Comparison of ENCODE assay signal across 13 cellular contexts in the genomic region with DNA sequence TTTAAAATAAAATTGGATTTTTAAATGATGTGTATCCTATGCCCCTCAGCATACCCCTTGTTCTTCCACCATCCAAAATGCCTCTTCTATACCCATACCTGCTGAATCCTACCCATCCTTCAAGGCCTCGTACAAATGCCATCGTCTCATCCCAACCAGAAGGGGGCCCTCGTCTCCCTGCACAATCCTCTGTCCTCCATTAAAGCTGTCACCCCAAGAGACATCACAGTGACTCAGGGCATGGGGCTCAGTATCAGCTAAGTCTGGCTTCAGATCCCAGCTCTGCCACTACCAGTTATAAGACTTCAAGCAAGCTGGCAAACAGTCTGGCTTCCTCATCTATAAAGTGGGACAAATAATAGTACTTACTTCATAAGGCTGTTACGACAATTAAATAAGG. TPM values are rescaled to one million over a fixed set of nuclear protein-coding genes. Genes with fewer than 3 reads are reported as not detected.
DNase-seq lines count a peak whose midpoint lies in the region; ATAC-seq, FAIRE-seq and TF ChIP-seq lines count a peak whose summit lies in the region.
"Had no signal": no experiment of that assay in that cellular context is flagged by ENCODE, and none has a peak within 500 bp of the region (broad histone marks: within the 10 kb centered on the region; RNA-seq: fewer than 3 reads in every experiment).

No MANE protein-coding gene starts in this region.

- H3K36me3 ChIP-seq in bronchial epithelial cell (ENCODE audit: control insufficient read depth, insufficient read depth, low read length) (no peaks in the 10 kb centered on the region), smooth muscle cell (ENCODE audit: low read depth) (no peaks in the 10 kb centered on the region)

- no peaks in the 10 kb centered on the region for H3F3A ChIP-seq in smooth muscle cell (ENCODE audit: low read depth)

- FAIRE-seq in bronchial epithelial cell (lab: Jason Lieb, UNC) (no peak), GM12892 (lab: Jason Lieb, UNC) (no peak)

- no peak for TF ChIP-seq POLR2A in GM12892 (IDR thresholded peaks at IDR 0.05; ENCODE audit: low read depth, low read length)

- H3K4me1 Mint-ChIP-seq in activated T-cell treated with anti-CD3 and anti-CD28 coated beads, Interleukin-2, amount 50 U/mL, for 72 hours (ENCODE audit: low read depth): no peaks in the 10 kb centered on the region
- H3K4me1 Mint-ChIP-seq in activated T-cell treated with anti-CD3 and anti-CD28 coated beads, Interleukin-2, amount 50 U/mL, for 4 hours (ENCODE audit: low read depth): no peaks in the 10 kb centered on the region

- peak; percentile 36 to 43 for ATAC-seq in activated T-cell treated with anti-CD3 and anti-CD28 coated beads, Interleukin-2, amount 50 U/mL, for 72 hours (replicated peaks in 1 of 2)
- ATAC-seq in activated T-cell treated with anti-CD3 and anti-CD28 coated beads, Interleukin-2, amount 50 U/mL, for 4 hours: no peak
- ATAC-seq in GM18520 (IDR thresholded peaks at IDR 0.05; ENCODE audit: unreplicated experiment): no peak

- H3K4me3 ChIP-seq in bronchial epithelial cell (ENCODE audit: low read depth, low read length) (no peak overlapping the region), smooth muscle cell (no peak overlapping the region)

- H3K4me3 Mint-ChIP-seq in activated T-cell treated with anti-CD3 and anti-CD28 coated beads, Interleukin-2, amount 50 U/mL, for 72 hours: no peak overlapping the region
- no peak overlapping the region for H3K4me3 Mint-ChIP-seq in activated T-cell treated with anti-CD3 and anti-CD28 coated beads, Interleukin-2, amount 50 U/mL, for 4 hours
- H3K4me3 Mint-ChIP-seq: dendritic cell treated with granulocyte-macrophage colony-stimulating factor and Interleukin-4, amounts not matched to agents 40 ng/mL and 50 ng/mL, for 4 days had no signal

- H3K9me3 ChIP-seq in smooth muscle cell (replicated peaks; ENCODE audit: low read depth): no peaks in the 10 kb centered on the region

- WGBS in smooth muscle cell (ENCODE audit: low lambda C conversion rate): 63% methylated on average over 4 of the region's 4 CpGs

- H3K27me3 Mint-ChIP-seq in activated T-cell treated with anti-CD3 and anti-CD28 coated beads, Interleukin-2, amount 50 U/mL, for 72 hours (ENCODE audit: low read depth): peaks cover 25% of the 10 kb centered on the region
- peaks cover 20% of the 10 kb centered on the region for H3K27me3 Mint-ChIP-seq in activated T-cell treated with anti-CD3 and anti-CD28 coated beads, Interleukin-2, amount 50 U/mL, for 4 hours (ENCODE audit: low read depth)

- no peak overlapping the region for H3K27ac ChIP-seq in smooth muscle cell (ENCODE audit: low read depth)

- no peaks in the 10 kb centered on the region for H3K79me2 ChIP-seq in smooth muscle cell (ENCODE audit: low read depth)

- H3K4me1 ChIP-seq in smooth muscle cell (ENCODE audit: low read depth): no peaks in the 10 kb centered on the region

- no peak overlapping the region for H3K4me2 ChIP-seq in smooth muscle cell

- no peak for DNase-seq in activated T-cell treated with anti-CD3 and anti-CD28 coated beads, Interleukin-2, amount 50 U/mL, for 72 hours
- DNase-seq in activated T-cell treated with anti-CD3 and anti-CD28 coated beads, Interleukin-2, amount 50 U/mL, for 4 hours: no peak
- DNase-seq in M059J (ENCODE audit: low read depth) (peak; percentile 20), bronchial epithelial cell (ENCODE audit: low read depth) (peak; percentile 20), smooth muscle cell (lab: John Stamatoyannopoulos, UW; ENCODE audit: unreplicated experiment) (no peak), GM12892 (ENCODE audit: insufficient read length) (no peak), C1 segment of cervical spinal cord (lab: John Stamatoyannopoulos, UW) (no peak)
- DNase-seq: IMR-90, NCI-H446, trophoblast cell had no signal

- no peaks in the 10 kb centered on the region for H3K36me3 Mint-ChIP-seq in activated T-cell treated with anti-CD3 and anti-CD28 coated beads, Interleukin-2, amount 50 U/mL, for 72 hours (ENCODE audit: insufficient read depth in 2 of 2)
- H3K36me3 Mint-ChIP-seq in activated T-cell treated with anti-CD3 and anti-CD28 coated beads, Interleukin-2, amount 50 U/mL, for 4 hours (ENCODE audit: insufficient read depth): no peaks in the 10 kb centered on the region

- no peaks in the 10 kb centered on the region for H4K20me1 ChIP-seq in smooth muscle cell (ENCODE audit: low read depth)

- peaks cover 18% of the 10 kb centered on the region for H3K27me3 ChIP-seq in bronchial epithelial cell (ENCODE audit: control insufficient read depth, insufficient read depth, low read length)
- H3K27me3 ChIP-seq in smooth muscle cell (ENCODE audit: low read depth): peaks cover 24% of the 10 kb centered on the region

- H3K27ac Mint-ChIP-seq in activated T-cell treated with anti-CD3 and anti-CD28 coated beads, Interleukin-2, amount 50 U/mL, for 72 hours: no peak overlapping the region
- H3K27ac Mint-ChIP-seq: dendritic cell treated with granulocyte-macrophage colony-stimulating factor and Interleukin-4, amounts not matched to agents 40 ng/mL and 50 ng/mL, for 4 days had no signal

- no peaks in the 10 kb centered on the region for H3K9me3 Mint-ChIP-seq in activated T-cell treated with anti-CD3 and anti-CD28 coated beads, Interleukin-2, amount 50 U/mL, for 72 hours
- H3K9me3 Mint-ChIP-seq in activated T-cell treated with anti-CD3 and anti-CD28 coated beads, Interleukin-2, amount 50 U/mL, for 4 hours: no peaks in the 10 kb centered on the region
- H3K9me3 Mint-ChIP-seq: dendritic cell treated with granulocyte-macrophage colony-stimulating factor and Interleukin-4, amounts not matched to agents 40 ng/mL and 50 ng/mL, for 4 days had no signal

- TF ChIP-seq CTCF in bronchial epithelial cell (IDR thresholded peaks at IDR 0.05; ENCODE audit: insufficient read depth, low read length, severe bottlenecking) (peak; percentile 12), smooth muscle cell (IDR thresholded peaks at IDR 0.05; ENCODE audit: borderline replicate concordance, insufficient read depth, poor library complexity, severe bottlenecking) (peak; percentile 13)

- H2AFZ ChIP-seq in smooth muscle cell (ENCODE audit: low read depth): no peak overlapping the region

- no peak overlapping the region for H3K9ac ChIP-seq in smooth muscle cell (ENCODE audit: low read depth)

RNA-seq across cellular contexts. Expression of a gene that starts 23.8 kb away (rescaled TPM):
- total RNA-seq in activated T-cell treated with anti-CD3 and anti-CD28 coated beads, Interleukin-2, amount 50 U/mL, for 72 hours: under 1 TPM; 0.02 to 0.46 TPM
- total RNA-seq in activated T-cell treated with anti-CD3 and anti-CD28 coated beads, Interleukin-2, amount 50 U/mL, for 4 hours: not detected
- total RNA-seq in M059J (2014; rRNA removed; shearing (Covaris generic)): not detected in 2 replicates
- total RNA-seq in bronchial epithelial cell (under 0.01 and 0.26 TPM in 2 replicates), smooth muscle cell (not detected in 2 replicates)
- not detected in 2 replicates for polyA plus RNA-seq in smooth muscle cell
- polyA plus RNA-seq in GM12892 (2012; ENCODE audit: missing spikeins): 0.04 TPM
- total RNA-seq: IMR-90 had no signal
- polyA plus RNA-seq: BJ had no signal

Comparison
In these comparisons a context has a peak if more than half of its experiments do, and no peak if none do; other contexts are left out.
1. ATAC-seq: peak in activated T-cell treated with anti-CD3 and anti-CD28 coated beads, Interleukin-2, amount 50 U/mL, for 72 hours (2 of 2); none in activated T-cell treated with anti-CD3 and anti-CD28 coated beads, Interleukin-2, amount 50 U/mL, for 4 hours (0 of 2) and GM18520 (single experiment).
2. DNase-seq: peak in M059J (single experiment) and bronchial epithelial cell (single experiment); none in activated T-cell treated with anti-CD3 and anti-CD28 coated beads, Interleukin-2, amount 50 U/mL, for 72 hours (0 of 2), activated T-cell treated with anti-CD3 and anti-CD28 coated beads, Interleukin-2, amount 50 U/mL, for 4 hours (single experiment), smooth muscle cell (single experiment), GM12892 (single experiment) and C1 segment of cervical spinal cord (0 of 14).